ENCODE assay signal across 1 cellular context in the genomic region with DNA sequence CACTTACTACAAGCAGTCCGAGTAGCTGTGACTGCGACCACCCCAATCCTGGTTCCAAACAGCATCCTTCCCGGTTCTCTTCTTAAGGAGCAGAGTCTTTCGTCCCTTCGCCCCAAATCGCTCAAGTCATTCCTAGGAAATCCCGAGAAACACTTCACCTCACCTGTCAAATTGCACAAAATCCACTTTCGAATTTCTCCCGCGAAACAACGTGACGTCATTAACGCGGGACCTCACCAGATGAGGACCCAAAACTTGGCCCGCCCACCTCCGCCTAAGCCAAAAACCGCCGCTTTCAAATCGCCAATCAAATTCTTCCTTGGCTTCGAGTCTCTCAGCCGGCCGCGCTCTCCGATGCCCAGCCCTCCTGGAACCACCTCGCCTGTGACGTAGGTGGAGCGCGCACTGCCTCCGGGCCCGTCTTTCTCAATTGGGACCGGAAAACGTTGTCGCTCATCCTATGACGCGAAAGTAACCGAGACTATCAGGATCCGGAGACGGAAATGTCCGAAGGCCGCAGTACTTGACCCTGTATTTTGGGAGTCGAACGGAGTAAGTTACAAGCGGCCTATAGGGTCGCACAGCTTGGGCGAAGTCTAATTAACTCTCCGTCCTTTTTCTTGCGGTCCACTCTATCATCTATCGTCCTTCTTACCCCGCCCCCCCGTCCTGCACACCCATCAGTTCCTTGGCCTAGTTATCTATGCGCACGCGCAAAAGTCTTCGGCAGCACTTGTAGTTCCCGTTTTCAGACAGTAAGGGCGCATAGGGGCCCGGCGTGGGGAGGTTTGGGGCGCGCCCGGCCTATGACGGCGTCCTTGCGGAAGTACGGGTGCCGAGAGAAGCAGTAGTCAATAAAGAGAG.
A peak's percentile ranks its signal among the peaks of the same experiment; 100 is the strongest.
TF ChIP-seq lines count a peak whose summit lies in the region.

A gene (plus strand): TSS at position 456 of the 864 bp plus-strand sequence. CDS start 7,527 bp downstream, outside the sequence.
A gene with protein sequence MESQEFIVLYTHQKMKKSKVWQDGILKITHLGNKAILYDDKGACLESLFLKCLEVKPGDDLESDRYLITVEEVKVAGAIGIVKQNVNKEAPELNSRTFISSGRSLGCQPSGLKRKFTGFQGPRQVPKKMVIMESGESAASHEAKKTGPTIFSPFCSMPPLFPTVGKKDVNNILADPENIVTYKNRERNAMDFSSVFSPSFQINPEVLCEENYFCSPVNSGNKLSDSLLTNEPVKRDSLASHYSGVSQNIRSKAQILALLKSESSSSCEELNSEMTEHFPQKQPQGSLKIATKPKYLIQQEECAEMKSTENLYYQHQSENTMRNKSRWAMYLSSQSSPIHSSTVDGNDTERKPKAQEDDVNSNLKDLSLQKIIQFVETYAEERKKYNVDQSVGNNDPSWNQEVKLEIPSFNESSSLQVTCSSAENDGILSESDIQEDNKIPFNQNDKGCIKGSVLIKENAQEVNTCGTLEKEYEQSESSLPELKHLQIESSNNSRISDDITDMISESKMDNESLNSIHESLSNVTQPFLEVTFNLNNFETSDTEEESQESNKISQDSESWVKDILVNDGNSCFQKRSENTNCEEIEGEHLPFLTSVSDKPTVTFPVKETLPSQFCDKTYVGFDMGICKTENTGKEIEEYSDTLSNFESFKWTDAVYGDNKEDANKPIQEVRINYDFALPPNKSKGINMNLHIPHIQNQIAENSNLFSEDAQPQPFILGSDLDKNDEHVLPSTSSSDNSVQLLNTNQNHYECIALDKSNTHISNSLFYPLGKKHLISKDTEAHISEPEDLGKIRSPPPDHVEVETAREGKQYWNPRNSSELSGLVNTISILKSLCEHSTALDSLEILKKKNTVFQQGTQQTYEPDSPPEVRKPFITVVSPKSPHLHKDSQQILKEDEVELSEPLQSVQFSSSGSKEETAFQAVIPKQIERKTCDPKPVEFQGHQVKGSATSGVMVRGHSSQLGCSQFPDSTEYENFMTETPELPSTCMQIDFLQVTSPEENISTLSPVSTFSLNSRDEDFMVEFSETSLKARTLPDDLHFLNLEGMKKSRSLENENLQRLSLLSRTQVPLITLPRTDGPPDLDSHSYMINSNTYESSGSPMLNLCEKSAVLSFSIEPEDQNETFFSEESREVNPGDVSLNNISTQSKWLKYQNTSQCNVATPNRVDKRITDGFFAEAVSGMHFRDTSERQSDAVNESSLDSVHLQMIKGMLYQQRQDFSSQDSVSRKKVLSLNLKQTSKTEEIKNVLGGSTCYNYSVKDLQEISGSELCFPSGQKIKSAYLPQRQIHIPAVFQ (N-terminal part only) (minus strand): TSS at position 222 of the 864 bp plus-strand sequence. CDS start 3,733 bp downstream, outside the sequence.

TF ChIP-seq in HCT116, 20 proteins besides CTCF, POLR2A, EP300 and RAD21:
- TF ChIP-seq ZFX (IDR thresholded peaks at IDR 0.05) (peak; percentile 41; the same call in 1 of the 2 replicates), SP1 (IDR thresholded peaks at IDR 0.05; ENCODE audit: low read depth) (peak; percentile 91), SRF (IDR thresholded peaks at IDR 0.05; ENCODE audit: low read depth) (peak; percentile 94), SIN3A (IDR thresholded peaks at IDR 0.05; ENCODE audit: low read depth) (peak; percentile 99), CBX3 (IDR thresholded peaks at IDR 0.05; ENCODE audit: low read depth) (peak; percentile 51; the same call in 1 of the 2 replicates), FOSL1 (IDR thresholded peaks at IDR 0.05; ENCODE audit: low read depth) (no peak), TCF7L2 (IDR thresholded peaks at IDR 0.05; ENCODE audit: borderline replicate concordance, extremely low read depth, insufficient read depth, insufficient read length) (peak; percentile 43), EZH2phosphoT487 (IDR thresholded peaks at IDR 0.05; ENCODE audit: borderline replicate concordance) (no peak), EGR1 (IDR thresholded peaks at IDR 0.05; ENCODE audit: low read depth) (0 out of 2 replicates have a peak, but pooled peaks have one; percentile 18), EZH2 (IDR thresholded peaks at IDR 0.05) (no peak), JUND (IDR thresholded peaks at IDR 0.05) (no peak), CEBPB (IDR thresholded peaks at IDR 0.05; ENCODE audit: low read depth) (peak; percentile 56; the same call in 1 of the 2 replicates), POLR2AphosphoS5 (IDR thresholded peaks at IDR 0.05; ENCODE audit: low read depth, low read length) (peak; percentile 67), YY1 (IDR thresholded peaks at IDR 0.05; ENCODE audit: extremely low read depth, insufficient replicate concordance, low read depth, low read length) (peak; percentile 48), ELF1 (IDR thresholded peaks at IDR 0.05; ENCODE audit: borderline replicate concordance, low read depth) (peak; percentile 88), ZNF274 (IDR thresholded peaks at IDR 0.05; ENCODE audit: low read depth, low read length) (no peak)
- TF ChIP-seq, protein P1, sequence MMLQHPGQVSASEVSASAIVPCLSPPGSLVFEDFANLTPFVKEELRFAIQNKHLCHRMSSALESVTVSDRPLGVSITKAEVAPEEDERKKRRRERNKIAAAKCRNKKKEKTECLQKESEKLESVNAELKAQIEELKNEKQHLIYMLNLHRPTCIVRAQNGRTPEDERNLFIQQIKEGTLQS (IDR thresholded peaks at IDR 0.05) = no peak
- TF ChIP-seq, protein P2, sequence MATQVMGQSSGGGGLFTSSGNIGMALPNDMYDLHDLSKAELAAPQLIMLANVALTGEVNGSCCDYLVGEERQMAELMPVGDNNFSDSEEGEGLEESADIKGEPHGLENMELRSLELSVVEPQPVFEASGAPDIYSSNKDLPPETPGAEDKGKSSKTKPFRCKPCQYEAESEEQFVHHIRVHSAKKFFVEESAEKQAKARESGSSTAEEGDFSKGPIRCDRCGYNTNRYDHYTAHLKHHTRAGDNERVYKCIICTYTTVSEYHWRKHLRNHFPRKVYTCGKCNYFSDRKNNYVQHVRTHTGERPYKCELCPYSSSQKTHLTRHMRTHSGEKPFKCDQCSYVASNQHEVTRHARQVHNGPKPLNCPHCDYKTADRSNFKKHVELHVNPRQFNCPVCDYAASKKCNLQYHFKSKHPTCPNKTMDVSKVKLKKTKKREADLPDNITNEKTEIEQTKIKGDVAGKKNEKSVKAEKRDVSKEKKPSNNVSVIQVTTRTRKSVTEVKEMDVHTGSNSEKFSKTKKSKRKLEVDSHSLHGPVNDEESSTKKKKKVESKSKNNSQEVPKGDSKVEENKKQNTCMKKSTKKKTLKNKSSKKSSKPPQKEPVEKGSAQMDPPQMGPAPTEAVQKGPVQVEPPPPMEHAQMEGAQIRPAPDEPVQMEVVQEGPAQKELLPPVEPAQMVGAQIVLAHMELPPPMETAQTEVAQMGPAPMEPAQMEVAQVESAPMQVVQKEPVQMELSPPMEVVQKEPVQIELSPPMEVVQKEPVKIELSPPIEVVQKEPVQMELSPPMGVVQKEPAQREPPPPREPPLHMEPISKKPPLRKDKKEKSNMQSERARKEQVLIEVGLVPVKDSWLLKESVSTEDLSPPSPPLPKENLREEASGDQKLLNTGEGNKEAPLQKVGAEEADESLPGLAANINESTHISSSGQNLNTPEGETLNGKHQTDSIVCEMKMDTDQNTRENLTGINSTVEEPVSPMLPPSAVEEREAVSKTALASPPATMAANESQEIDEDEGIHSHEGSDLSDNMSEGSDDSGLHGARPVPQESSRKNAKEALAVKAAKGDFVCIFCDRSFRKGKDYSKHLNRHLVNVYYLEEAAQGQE (IDR thresholded peaks at IDR 0.05; ENCODE audit: low read depth) = no peak
- TF ChIP-seq, protein P3, sequence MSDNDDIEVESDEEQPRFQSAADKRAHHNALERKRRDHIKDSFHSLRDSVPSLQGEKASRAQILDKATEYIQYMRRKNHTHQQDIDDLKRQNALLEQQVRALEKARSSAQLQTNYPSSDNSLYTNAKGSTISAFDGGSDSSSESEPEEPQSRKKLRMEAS (IDR thresholded peaks at IDR 0.05) = no peak; the same call in 1 of the 2 replicates
- TF ChIP-seq, protein P4, sequence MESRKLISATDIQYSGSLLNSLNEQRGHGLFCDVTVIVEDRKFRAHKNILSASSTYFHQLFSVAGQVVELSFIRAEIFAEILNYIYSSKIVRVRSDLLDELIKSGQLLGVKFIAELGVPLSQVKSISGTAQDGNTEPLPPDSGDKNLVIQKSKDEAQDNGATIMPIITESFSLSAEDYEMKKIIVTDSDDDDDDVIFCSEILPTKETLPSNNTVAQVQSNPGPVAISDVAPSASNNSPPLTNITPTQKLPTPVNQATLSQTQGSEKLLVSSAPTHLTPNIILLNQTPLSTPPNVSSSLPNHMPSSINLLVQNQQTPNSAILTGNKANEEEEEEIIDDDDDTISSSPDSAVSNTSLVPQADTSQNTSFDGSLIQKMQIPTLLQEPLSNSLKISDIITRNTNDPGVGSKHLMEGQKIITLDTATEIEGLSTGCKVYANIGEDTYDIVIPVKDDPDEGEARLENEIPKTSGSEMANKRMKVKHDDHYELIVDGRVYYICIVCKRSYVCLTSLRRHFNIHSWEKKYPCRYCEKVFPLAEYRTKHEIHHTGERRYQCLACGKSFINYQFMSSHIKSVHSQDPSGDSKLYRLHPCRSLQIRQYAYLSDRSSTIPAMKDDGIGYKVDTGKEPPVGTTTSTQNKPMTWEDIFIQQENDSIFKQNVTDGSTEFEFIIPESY (IDR thresholded peaks at IDR 0.05; ENCODE audit: extremely low read depth, insufficient replicate concordance, low read length) = peak; percentile 52
TF ChIP-seq in HCT116: peak in this region for 12.
